Comparison of ENCODE assay signal across 18 cellular contexts in the genomic region with DNA sequence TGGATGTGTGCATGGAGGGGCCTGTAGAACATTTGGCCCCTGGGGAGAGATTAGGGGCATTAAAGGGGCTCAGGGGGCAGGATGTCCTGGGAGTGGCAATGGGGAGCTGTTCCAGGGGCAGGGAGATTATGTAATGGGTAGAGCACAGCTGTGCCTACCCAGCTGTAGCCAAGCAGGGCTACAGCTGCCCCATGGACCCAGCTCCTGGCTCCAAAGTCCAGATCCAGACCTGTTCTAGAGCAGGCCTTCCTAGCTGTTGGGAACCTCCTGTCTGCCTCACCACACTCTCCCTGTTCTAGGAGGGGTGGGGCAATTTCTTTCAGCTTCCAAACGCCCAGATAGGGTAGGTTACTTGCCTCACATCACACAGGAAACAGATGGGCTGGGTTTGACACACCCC. TPM values are rescaled to one million over a fixed set of nuclear protein-coding genes. Genes with fewer than 3 reads are reported as not detected.
A peak's percentile ranks its signal among the peaks of the same experiment; 100 is the strongest.
DNase-seq lines count a peak whose midpoint lies in the region; ATAC-seq, FAIRE-seq and TF ChIP-seq lines count a peak whose summit lies in the region.
"Had no signal": no experiment of that assay in that cellular context is flagged by ENCODE, and none has a peak within 500 bp of the region (broad histone marks: within the 10 kb centered on the region; RNA-seq: fewer than 3 reads in every experiment).

No MANE protein-coding gene starts in this region.

- TF ChIP-seq CTCF in dorsolateral prefrontal cortex (IDR thresholded peaks at IDR 0.05 in 54 of 56, conservative IDR thresholded peaks at IDR 0.05 in 2 of 56; ENCODE audit: low read depth in 1 of 56, partially characterized antibody in 56 of 56) (no peak), pancreas (IDR thresholded peaks at IDR 0.05) (no peak)

- ATAC-seq in pancreas = peak; percentile 6 to 33 (median 16)
- ATAC-seq: activated T-cell treated with anti-CD3 and anti-CD28 coated beads, Interleukin-2, amount 50 U/mL, for 4 hours; stimulated activated naive CD8-positive, alpha-beta T cell treated with anti-CD3 and anti-CD28 coated beads, Interleukin-15, Interleukin-2, amounts not matched to agents 100 U/mL and 50 U/mL, for 24 hours had no signal

- peaks cover 51% of the 10 kb centered on the region for H3K4me1 Mint-ChIP-seq in T-helper 1 cell treated with Interleukin-12 subunit alpha and Interleukin-12 subunit beta and Interleukin-4 antibody, amounts not matched to agents 30 μg/mL and 1 μg/mL, for 36 hours (ENCODE audit: low read depth)

- H3K36me3 Mint-ChIP-seq in T-helper 1 cell treated with Interleukin-12 subunit alpha and Interleukin-12 subunit beta and Interleukin-4 antibody, amounts not matched to agents 30 μg/mL and 1 μg/mL, for 36 hours (ENCODE audit: low read depth) = peaks cover 8% of the 10 kb centered on the region
- H3K36me3 Mint-ChIP-seq: CD14-positive monocyte, IgD-negative memory B cell had no signal

- intact Hi-C loops in dorsolateral prefrontal cortex (cut with DNase I) (loop anchor here in 1 of 2 donors (5.0 kb wide), 1 partner anchor 62 kb away; no protein-coding TSS in a partner anchor), pancreas (cut with DNase I) (no loop called here)

- H3K9me3 ChIP-seq in pancreas = no peaks in the 10 kb centered on the region

- WGBS in pancreas, 2 donors = 22 to 30% methylated on average over 1 of the region's 1 CpG

- H3K27ac ChIP-seq in dorsolateral prefrontal cortex (peak overlapping the region in 58 of 59 donors; percentile 12 to 94 (median 75)), pancreas (peak overlapping the region in 1 of 4 donors; percentile 10)

- H3K9me3 Mint-ChIP-seq in T-helper 1 cell treated with Interleukin-12 subunit alpha and Interleukin-12 subunit beta and Interleukin-4 antibody, amounts not matched to agents 30 μg/mL and 1 μg/mL, for 36 hours = no peaks in the 10 kb centered on the region
- H3K9me3 Mint-ChIP-seq: activated T-cell treated with anti-CD3 and anti-CD28 coated beads, Interleukin-2, amount 50 U/mL, for 4 hours; CD14-positive monocyte; IgD-negative memory B cell had no signal

- H3K27me3 Mint-ChIP-seq in T-helper 1 cell treated with Interleukin-12 subunit alpha and Interleukin-12 subunit beta and Interleukin-4 antibody, amounts not matched to agents 30 μg/mL and 1 μg/mL, for 36 hours (ENCODE audit: low read depth) = no peaks in the 10 kb centered on the region
- H3K27me3 Mint-ChIP-seq: IgD-negative memory B cell had no signal

- H3K36me3 ChIP-seq in pancreas = no peaks in the 10 kb centered on the region

- FAIRE-seq in pancreas (lab: Jason Lieb, UNC) = no peak
- FAIRE-seq: kidney had no signal

- H3K27me3 ChIP-seq in dorsolateral prefrontal cortex = no peaks in the 10 kb centered on the region
- no peaks in the 10 kb centered on the region for H3K27me3 ChIP-seq in pancreas

- no peak overlapping the region for H3K4me3 Mint-ChIP-seq in T-helper 1 cell treated with Interleukin-12 subunit alpha and Interleukin-12 subunit beta and Interleukin-4 antibody, amounts not matched to agents 30 μg/mL and 1 μg/mL, for 36 hours
- H3K4me3 Mint-ChIP-seq: activated T-cell treated with anti-CD3 and anti-CD28 coated beads, Interleukin-2, amount 50 U/mL, for 4 hours; CD14-positive monocyte had no signal

- H3K27ac Mint-ChIP-seq in T-helper 1 cell treated with Interleukin-12 subunit alpha and Interleukin-12 subunit beta and Interleukin-4 antibody, amounts not matched to agents 30 μg/mL and 1 μg/mL, for 36 hours = peak overlapping the region; percentile 27

- peaks cover 4 to 33% (median 21%) of the 10 kb centered on the region in 3 donors for H3K4me1 ChIP-seq in pancreas

- DNase-seq in T-helper 1 cell (no peak), NAMALWA (ENCODE audit: low spot score) (peak; percentile 37), dorsolateral prefrontal cortex (no peak), pancreas (peak in 3 of 6 donors; percentile 42 to 75 (median 65)), NCI-H748 (lab: John Stamatoyannopoulos, UW; ENCODE audit: unreplicated experiment) (no peak), NCI-H1417 treated with DMSO at 0.1 percent for 48 hours (lab: John Stamatoyannopoulos, UW) (no peak)
- DNase-seq in activated CD8-positive, alpha-beta memory T cell treated with anti-CD3 and anti-CD28 coated beads, Interleukin-2, amount 50 U/mL, for 48 hours = no peak
- DNase-seq: activated CD4-positive, alpha-beta T cell treated with anti-CD3 and anti-CD28 coated beads for 48 hours; activated T-cell treated with anti-CD3 and anti-CD28 coated beads, Interleukin-2, amount 50 U/mL, for 4 hours; EL; hippocampal formation; kidney; NCI-H1105 treated with DMSO at 0.1 percent for 48 hours; stimulated activated naive CD8-positive, alpha-beta T cell treated with anti-CD3 and anti-CD28 coated beads, Interleukin-15, Interleukin-2, amounts not matched to agents 100 U/mL and 50 U/mL, for 24 hours; T1000 had no signal

- H3K4me3 ChIP-seq in dorsolateral prefrontal cortex (no peak overlapping the region), pancreas (no peak overlapping the region)

RNA-seq across cellular contexts. Expression of a gene that starts 5.6 kb away (rescaled TPM):
- 10 to 100 TPM; 11.3 to 46.0 (median 22.5) TPM for total RNA-seq in dorsolateral prefrontal cortex
- total RNA-seq in pancreas = 10 to 100 TPM; 16.9 to 32.2 (median 20.0) TPM
- polyA plus RNA-seq in pancreas = 10 to 100 TPM; 13.6 to 13.7 TPM
